35 cellular contexts compared by ENCODE assay signal in genomic region chr4:151318310-151319006, GRCh38. TPM values are rescaled to one million over a fixed set of nuclear protein-coding genes. Genes with fewer than 3 reads are reported as not detected.
"Had no signal": no experiment of that assay in that cellular context is flagged by ENCODE, and none has a peak within 500 bp of the region (broad histone marks: within the 10 kb centered on the region; RNA-seq: fewer than 3 reads in every experiment).

No MANE protein-coding gene starts in this region.

- H3K27me3 ChIP-seq: ascending aorta, breast epithelium, cardiac muscle cell, dorsolateral prefrontal cortex, foreskin keratinocyte, gastrocnemius medialis had no signal

- H3K36me3 ChIP-seq: ascending aorta, breast epithelium, cardiac muscle cell, gastrocnemius medialis, heart right ventricle had no signal

- H3K4me3 ChIP-seq: ascending aorta, breast epithelium, cardiac muscle cell, coronary artery, dorsolateral prefrontal cortex, gastrocnemius medialis, heart right ventricle had no signal

- DNase-seq: activated B cell treated with CpG ODN at 0.5 μM for 24 hours; activated CD4-positive, alpha-beta T cell treated with anti-CD3 and anti-CD28 coated beads for 48 hours; activated CD4-positive, alpha-beta T cell treated with anti-CD3 and anti-CD28 coated beads, Interleukin-2, amount 50 U/mL, for 1 hour; activated CD4-positive, alpha-beta T cell treated with anti-CD3 and anti-CD28 coated beads, Interleukin-2, amount 50 U/mL, for 48 hours; activated CD8-positive, alpha-beta memory T cell treated with anti-CD3 and anti-CD28 coated beads, Interleukin-2, amount 10 ng/mL, durations not matched to agents 7 days and 5 days; activated CD8-positive, alpha-beta memory T cell treated with anti-CD3 and anti-CD28 coated beads, Interleukin-2, amount 50 U/mL, for 4 hours; activated CD8-positive, alpha-beta T cell treated with anti-CD3 and anti-CD28 coated beads for 36 hours; activated effector memory CD4-positive, alpha-beta T cell treated with anti-CD3 and anti-CD28 coated beads, Interleukin-2, amount 50 U/mL, for 16 hours; activated naive CD4-positive, alpha-beta T cell treated with anti-CD3 and anti-CD28 coated beads for 36 hours; activated naive CD8-positive, alpha-beta T cell treated with anti-CD3 and anti-CD28 coated beads for 36 hours; activated naive CD8-positive, alpha-beta T cell treated with anti-CD3 and anti-CD28 coated beads, Interleukin-2, amount 50 U/mL, for 24 hours; activated T-cell treated with anti-CD3 and anti-CD28 coated beads, Interleukin-2, amount 50 U/mL, for 1 hour; activated T-cell treated with anti-CD3 and anti-CD28 coated beads, Interleukin-2, amount 50 U/mL, for 48 hours; dorsolateral prefrontal cortex; effector memory CD4-positive, alpha-beta T cell; endodermal cell; foreskin keratinocyte; gastrocnemius medialis; glutamatergic neuron; heart right ventricle; T-helper 1 cell; T-helper 17 cell; T1000 had no signal

- ATAC-seq: activated CD4-positive, CD25-positive, alpha-beta regulatory T cell treated with anti-CD3 and anti-CD28 coated beads, Interleukin-2, amount 50 U/mL, for 24 hours; activated CD8-positive, alpha-beta memory T cell treated with anti-CD3 and anti-CD28 coated beads, Interleukin-2, amount 10 ng/mL, durations not matched to agents 7 days and 5 days; activated CD8-positive, alpha-beta T cell treated with anti-CD3 and anti-CD28 coated beads for 36 hours; activated naive CD8-positive, alpha-beta T cell treated with anti-CD3 and anti-CD28 coated beads, Interleukin-2, amount 50 U/mL, for 24 hours; esophagus mucosa; foreskin keratinocyte; gastrocnemius medialis; heart right ventricle; T-helper 17 cell had no signal

- H3K4me1 ChIP-seq: breast epithelium had no signal

- H3K27ac ChIP-seq: ascending aorta, cardiac muscle cell, coronary artery, foreskin keratinocyte, gastrocnemius medialis, WERI-Rb-1 had no signal

- H3K9me3 ChIP-seq: ascending aorta, breast epithelium, gastrocnemius medialis, heart right ventricle had no signal

RNA-seq across cellular contexts. Expression of gene SH3D19, which starts 6.9 kb away (rescaled TPM):
- total RNA-seq: activated B cell treated with CpG ODN at 0.5 μM for 24 hours; activated CD8-positive, alpha-beta memory T cell treated with anti-CD3 and anti-CD28 coated beads for 36 hours; activated CD8-positive, alpha-beta memory T cell treated with anti-CD3 and anti-CD28 coated beads, Interleukin-2, amount 10 ng/mL, durations not matched to agents 7 days and 5 days; activated CD8-positive, alpha-beta T cell treated with anti-CD3 and anti-CD28 coated beads for 36 hours; activated naive CD4-positive, alpha-beta T cell treated with anti-CD3 and anti-CD28 coated beads for 36 hours; activated naive CD8-positive, alpha-beta T cell treated with anti-CD3 and anti-CD28 coated beads for 36 hours; activated T-helper 1 cell treated with anti-CD3 and anti-CD28 coated beads, Interleukin-12 subunit alpha, Interleukin-12 subunit beta, Interleukin-2, Interleukin-4 antibody, amounts not matched to agents 30 ng/mL and 10 ng/mL and 1 ng/mL, durations not matched to agents 14 hours and 24 hours and 36 hours; activated T-helper 2 cell treated with anti-CD3 and anti-CD28 coated beads, Interferon-gamma antibody, Interleukin-2, Interleukin-4, amounts not matched to agents 10 μg/mL and 5 μg/mL and 100 μg/mL, durations not matched to agents 14 hours and 24 hours and 36 hours; T-helper 17 cell had no signal

RNA-seq across cellular contexts. Expression of gene PRSS48, which starts 41.5 kb away (rescaled TPM):
- total RNA-seq: activated B cell treated with CpG ODN at 0.5 μM for 24 hours; activated CD8-positive, alpha-beta memory T cell treated with anti-CD3 and anti-CD28 coated beads for 36 hours; activated CD8-positive, alpha-beta memory T cell treated with anti-CD3 and anti-CD28 coated beads, Interleukin-2, amount 10 ng/mL, durations not matched to agents 7 days and 5 days; activated CD8-positive, alpha-beta T cell treated with anti-CD3 and anti-CD28 coated beads for 36 hours; activated naive CD4-positive, alpha-beta T cell treated with anti-CD3 and anti-CD28 coated beads for 36 hours; activated naive CD8-positive, alpha-beta T cell treated with anti-CD3 and anti-CD28 coated beads for 36 hours; activated T-helper 1 cell treated with anti-CD3 and anti-CD28 coated beads, Interleukin-12 subunit alpha, Interleukin-12 subunit beta, Interleukin-2, Interleukin-4 antibody, amounts not matched to agents 30 ng/mL and 10 ng/mL and 1 ng/mL, durations not matched to agents 14 hours and 24 hours and 36 hours; activated T-helper 2 cell treated with anti-CD3 and anti-CD28 coated beads, Interferon-gamma antibody, Interleukin-2, Interleukin-4, amounts not matched to agents 10 μg/mL and 5 μg/mL and 100 μg/mL, durations not matched to agents 14 hours and 24 hours and 36 hours; ascending aorta; breast epithelium; cardiac muscle cell; cerebellum; endodermal cell; epithelial cell of proximal tubule; esophagus mucosa; foreskin keratinocyte; gastrocnemius medialis; heart right ventricle; T-helper 17 cell had no signal
- polyA plus RNA-seq: cardiac muscle cell, foreskin keratinocyte, heart right ventricle had no signal
